In genomic region chr2:15730545-15731212, GRCh38 we compare ENCODE assay signal across 9 cellular contexts.
DNase-seq lines count a peak whose midpoint lies in the region; ATAC-seq and TF ChIP-seq lines count a peak whose summit lies in the region.
"Had no signal": no experiment of that assay in that cellular context is flagged by ENCODE, and none has a peak within 500 bp of the region (broad histone marks: within the 10 kb centered on the region; RNA-seq: fewer than 3 reads in every experiment).

No MANE protein-coding gene starts in this region.

- H3K4me1 Mint-ChIP-seq in Calu3 (ENCODE audit: low read depth, unreplicated experiment), result peaks cover 25% of the 10 kb centered on the region
- H3K4me1 Mint-ChIP-seq in MCF 10A (ENCODE audit: insufficient read depth, unreplicated experiment), result peaks cover 29% of the 10 kb centered on the region
- H3K4me1 Mint-ChIP-seq in activated naive CD4-positive, alpha-beta T cell treated with anti-CD3 and anti-CD28 coated beads, Interleukin-2, amount 10 ng/mL, durations not matched to agents 7 days and 5 days, result no peaks in the 10 kb centered on the region
- no peaks in the 10 kb centered on the region for H3K4me1 Mint-ChIP-seq in CD14-positive monocyte

- BruUV-seq in Calu3 (replicated peaks; lab: Mats Ljungman, UMichigan) (no TSS peak), MCF 10A (replicated peaks; lab: Mats Ljungman, UMichigan) (no TSS peak)

- 18 to 42% methylated on average over 6 of the region's 7 CpGs for WGBS in thyroid gland, 2 donors

- H3K27ac ChIP-seq in thyroid gland, result peak overlapping the region in 1 of 3 donors; percentile 49

- intact Hi-C loops in Calu3 (cut with micrococcal nuclease; ENCODE audit: unreplicated experiment) (no loop called here), MCF 10A (cut with micrococcal nuclease) (loop anchor here (1.0 to 5.0 kb wide), 2 partner anchors 56 to 93 kb away; no protein-coding TSS in a partner anchor), left colon (cut with DNase I, micrococcal nuclease) (no loop called here), thyroid gland (cut with DNase I) (no loop called here), CD14-positive monocyte (cut with micrococcal nuclease) (no loop called here)

- H3K27ac Mint-ChIP-seq in Calu3 (ENCODE audit: unreplicated experiment), result peak overlapping the region; percentile 93
- no peak overlapping the region for H3K27ac Mint-ChIP-seq in MCF 10A (ENCODE audit: low read depth, unreplicated experiment)
- H3K27ac Mint-ChIP-seq in activated naive CD4-positive, alpha-beta T cell treated with anti-CD3 and anti-CD28 coated beads, Interleukin-2, amount 10 ng/mL, durations not matched to agents 7 days and 5 days, result no peak overlapping the region
- no peak overlapping the region for H3K27ac Mint-ChIP-seq in CD14-positive monocyte
- H3K27ac Mint-ChIP-seq: memory B cell had no signal

- no peaks in the 10 kb centered on the region for H3K9me3 Mint-ChIP-seq in Calu3 (ENCODE audit: low read depth, unreplicated experiment)
- H3K9me3 Mint-ChIP-seq in MCF 10A (ENCODE audit: unreplicated experiment), result no peaks in the 10 kb centered on the region
- no peaks in the 10 kb centered on the region for H3K9me3 Mint-ChIP-seq in activated naive CD4-positive, alpha-beta T cell treated with anti-CD3 and anti-CD28 coated beads, Interleukin-2, amount 10 ng/mL, durations not matched to agents 7 days and 5 days
- no peaks in the 10 kb centered on the region for H3K9me3 Mint-ChIP-seq in CD14-positive monocyte
- H3K9me3 Mint-ChIP-seq: memory B cell had no signal

- H3K4me1 ChIP-seq in thyroid gland, result peaks cover 22 to 38% of the 10 kb centered on the region in 2 donors

- peak; percentile 33 for ATAC-seq in GM21717 (IDR thresholded peaks at IDR 0.05; ENCODE audit: unreplicated experiment)
- peak; percentile 71 for ATAC-seq in left colon

- POLR2A ChIA-PET in MCF 10A (lab: Yijun Ruan, JAX), result interaction anchor here (1.2 kb wide), 1 partner anchor 10 kb away, joined by 3 read pairs; no protein-coding TSS in a partner anchor

- H3K4me3 Mint-ChIP-seq in Calu3 (ENCODE audit: low read depth, unreplicated experiment), result peak overlapping the region; percentile 38
- no peak overlapping the region for H3K4me3 Mint-ChIP-seq in MCF 10A (ENCODE audit: unreplicated experiment)
- no peak overlapping the region for H3K4me3 Mint-ChIP-seq in activated naive CD4-positive, alpha-beta T cell treated with anti-CD3 and anti-CD28 coated beads, Interleukin-2, amount 10 ng/mL, durations not matched to agents 7 days and 5 days
- H3K4me3 Mint-ChIP-seq in CD14-positive monocyte, result no peak overlapping the region
- H3K4me3 Mint-ChIP-seq: memory B cell had no signal

- H3K36me3 ChIP-seq in thyroid gland, result no peaks in the 10 kb centered on the region

- CTCF ChIA-PET in Calu3 (lab: Charles Lee), result interaction anchor here (0.7 kb wide), 1 partner anchor 1936 kb away, joined by 3 read pairs; no protein-coding TSS in a partner anchor
- CTCF ChIA-PET in MCF 10A (lab: Yijun Ruan, JAX), result interaction anchor here (0.5 to 1.5 kb wide), 2 partner anchors 24 to 89 kb away, joined by 3 to 5 read pairs; no protein-coding TSS in a partner anchor
- CTCF ChIA-PET in activated naive CD4-positive, alpha-beta T cell treated with anti-CD3 and anti-CD28 coated beads, Interleukin-2, amount 10 ng/mL, durations not matched to agents 7 days and 5 days (lab: Charles Lee), result no interaction called here

- peaks cover 94% of the 10 kb centered on the region for H3K27me3 Mint-ChIP-seq in Calu3 (ENCODE audit: unreplicated experiment)
- peaks cover 99% of the 10 kb centered on the region for H3K27me3 Mint-ChIP-seq in MCF 10A (ENCODE audit: insufficient read depth, unreplicated experiment)
- H3K27me3 Mint-ChIP-seq in activated naive CD4-positive, alpha-beta T cell treated with anti-CD3 and anti-CD28 coated beads, Interleukin-2, amount 10 ng/mL, durations not matched to agents 7 days and 5 days, result peaks cover 3% of the 10 kb centered on the region
- H3K27me3 Mint-ChIP-seq in CD14-positive monocyte (ENCODE audit: low read depth in 3 of 3), result peaks cover 0 to 3% (median 0%) of the 10 kb centered on the region in 3 donors

- TF ChIP-seq CTCF in Calu3 (IDR thresholded peaks at IDR 0.05; ENCODE audit: unreplicated experiment) (no peak), MCF 10A (IDR thresholded peaks at IDR 0.05; ENCODE audit: unreplicated experiment) (no peak), thyroid gland (IDR thresholded peaks at IDR 0.05) (no peak), CD14-positive monocyte (IDR thresholded peaks at IDR 0.05) (no peak)

- no peaks in the 10 kb centered on the region for H3K27me3 ChIP-seq in thyroid gland

- DNase-seq in Calu3, result peak; percentile 92
- DNase-seq in M059J (ENCODE audit: low read depth), result peak; percentile 89
- DNase-seq in MCF 10A (ENCODE audit: unreplicated experiment), result peak; percentile 97
- peak; percentile 83 to 84 for DNase-seq in left colon
- DNase-seq in thyroid gland, result peak; percentile 92 to 98
- no peak for DNase-seq in activated naive CD4-positive, alpha-beta T cell treated with anti-CD3 and anti-CD28 coated beads, Interleukin-2, amount 10 ng/mL, durations not matched to agents 7 days and 5 days
- no peak for DNase-seq in CD14-positive monocyte (ENCODE audit: low spot score)

- no peak overlapping the region for H3K4me3 ChIP-seq in thyroid gland (replicated peaks in 1 of 3)

- TF ChIP-seq POLR2A in thyroid gland (IDR thresholded peaks at IDR 0.05), result no peak

- H3K36me3 Mint-ChIP-seq in Calu3 (ENCODE audit: insufficient read depth, unreplicated experiment), result peaks cover 8% of the 10 kb centered on the region
- no peaks in the 10 kb centered on the region for H3K36me3 Mint-ChIP-seq in MCF 10A (ENCODE audit: insufficient read depth, unreplicated experiment)
- no peaks in the 10 kb centered on the region for H3K36me3 Mint-ChIP-seq in activated naive CD4-positive, alpha-beta T cell treated with anti-CD3 and anti-CD28 coated beads, Interleukin-2, amount 10 ng/mL, durations not matched to agents 7 days and 5 days
- H3K36me3 Mint-ChIP-seq in CD14-positive monocyte, result no peaks in the 10 kb centered on the region
- H3K36me3 Mint-ChIP-seq: memory B cell had no signal

- H3K9me3 ChIP-seq in thyroid gland, result no peaks in the 10 kb centered on the region

Comparison
In these comparisons a context has a peak if more than half of its experiments do, and no peak if none do; other contexts are left out.
1. DNase-seq: peak in Calu3 (single experiment), M059J (single experiment), MCF 10A (single experiment), left colon (2 of 2) and thyroid gland (2 of 2); none in activated naive CD4-positive, alpha-beta T cell treated with anti-CD3 and anti-CD28 coated beads, Interleukin-2, amount 10 ng/mL, durations not matched to agents 7 days and 5 days (single experiment) and CD14-positive monocyte (single experiment).